Comparison of ENCODE assay signal across 8 cellular contexts in the genomic region with DNA sequence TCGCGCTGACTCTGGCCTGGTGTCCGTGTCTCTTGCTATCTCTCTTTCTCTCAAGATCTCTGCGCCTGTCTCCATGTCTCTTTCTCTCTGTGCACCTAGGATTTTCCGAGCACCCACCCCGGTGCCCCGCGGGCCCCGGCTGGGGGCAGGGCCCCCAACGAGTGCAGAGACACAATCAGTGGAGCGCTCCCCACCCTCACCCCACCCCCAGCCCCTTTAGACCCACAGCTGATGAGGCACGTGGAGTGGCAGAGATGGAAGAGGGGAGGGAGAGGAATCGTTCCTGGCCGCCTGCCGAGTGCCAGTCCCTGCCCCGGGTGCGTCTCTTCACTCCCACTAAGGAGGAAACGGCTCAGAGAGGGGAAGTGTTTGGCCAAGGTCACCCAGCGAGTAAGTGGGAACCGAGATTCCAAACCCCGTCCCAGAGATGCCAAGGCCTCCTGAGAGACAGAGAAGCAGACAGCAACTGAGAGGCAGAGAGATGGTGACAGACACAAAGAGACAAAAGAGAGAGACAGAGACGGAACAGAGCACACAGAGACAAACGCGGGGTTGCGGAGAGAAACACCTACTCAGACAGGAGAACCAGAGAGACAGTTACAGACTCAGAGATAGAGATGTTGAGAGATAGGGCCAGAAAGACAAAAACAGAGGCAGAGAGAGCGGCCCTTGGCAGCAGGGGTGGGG. TPM values are rescaled to one million over a fixed set of nuclear protein-coding genes. Genes with fewer than 3 reads are reported as not detected.
A peak's percentile ranks its signal among the peaks of the same experiment; 100 is the strongest.
DNase-seq lines count a peak whose midpoint lies in the region; ATAC-seq and TF ChIP-seq lines count a peak whose summit lies in the region.

No MANE protein-coding gene starts in this region.

- H3K4me3 ChIP-seq in HEK293 (ENCODE audit: low read depth, low read length), result peak overlapping the region; percentile 35
- peak overlapping the region; percentile 71 to 85 for H3K4me3 ChIP-seq in neutrophil (ENCODE audit: low read depth in 1 of 2, low read length in 1 of 2)

- H3K36me3 ChIP-seq in HEK293 (ENCODE audit: control insufficient read depth in 2 of 2, insufficient read depth in 1 of 2, low read length in 2 of 2) (peaks cover 6 to 8% of the 10 kb centered on the region in 2 experiments; a peak in 2 of 3 replicates), neutrophil (peaks cover 31% of the 10 kb centered on the region)

- H3K9me3 ChIP-seq in HEK293 (ENCODE audit: control insufficient read depth, insufficient read depth, low read depth, low read length), result no peaks in the 10 kb centered on the region
- H3K9me3 ChIP-seq in neutrophil, result no peaks in the 10 kb centered on the region

- POLR2A ChIA-PET in HEK293 (lab: Yijun Ruan, JAX), result no interaction called here

- peaks cover 3% of the 10 kb centered on the region for H3K27me3 Mint-ChIP-seq in activated T-helper 2 cell treated with anti-CD3 and anti-CD28 coated beads, Interferon-gamma antibody, Interleukin-2, Interleukin-4, amounts not matched to agents 10 μg/mL and 5 μg/mL and 100 μg/mL, durations not matched to agents 14 hours and 24 hours and 36 hours (ENCODE audit: low read depth)

- H3K4me1 ChIP-seq in HEK293 (ENCODE audit: control insufficient read depth, insufficient read depth, low read length) (peaks cover 3% of the 10 kb centered on the region), neutrophil (ENCODE audit: control insufficient read depth in 1 of 2, insufficient read depth in 1 of 2, low read depth in 1 of 2, low read length in 1 of 2) (peaks cover 81 to 84% of the 10 kb centered on the region in 2 experiments)

- H3K27ac Mint-ChIP-seq in activated T-helper 2 cell treated with anti-CD3 and anti-CD28 coated beads, Interferon-gamma antibody, Interleukin-2, Interleukin-4, amounts not matched to agents 10 μg/mL and 5 μg/mL and 100 μg/mL, durations not matched to agents 14 hours and 24 hours and 36 hours, result peak overlapping the region; percentile 97

- H3K4me3 Mint-ChIP-seq in activated T-helper 2 cell treated with anti-CD3 and anti-CD28 coated beads, Interferon-gamma antibody, Interleukin-2, Interleukin-4, amounts not matched to agents 10 μg/mL and 5 μg/mL and 100 μg/mL, durations not matched to agents 14 hours and 24 hours and 36 hours (ENCODE audit: low read depth), result peak overlapping the region; percentile 92

- DNase-seq in DMS 273 treated with DMSO at 0.1 percent for 48 hours (lab: John Stamatoyannopoulos, UW), result peak; percentile 11
- peak; percentile 34 for DNase-seq in NCI-H748 treated with DMSO at 0.1 percent for 48 hours (lab: John Stamatoyannopoulos, UW)
- DNase-seq in activated T-helper 2 cell treated with anti-CD3 and anti-CD28 coated beads, Interferon-gamma antibody, Interleukin-2, Interleukin-4, amounts not matched to agents 10 μg/mL and 5 μg/mL and 100 μg/mL, durations not matched to agents 14 hours and 24 hours and 36 hours (ENCODE audit: low spot score), result no peak
- DNase-seq in glomerular visceral epithelial cell (ENCODE audit: extremely low spot score), result peak; percentile 79
- no peak for DNase-seq in NCI-H524 (lab: John Stamatoyannopoulos, UW)

- CTCF ChIA-PET in HEK293 (lab: Yijun Ruan, JAX), result interaction anchor here (0.7 kb wide), 1 partner anchor 27 kb away, joined by 3 read pairs; no protein-coding TSS in a partner anchor

- TF ChIP-seq CTCF in HEK293 (tag by site-specific recombination; IDR thresholded peaks at IDR 0.05) (no peak), neutrophil (IDR thresholded peaks at IDR 0.05) (no peak)

- intact Hi-C loops in activated T-helper 2 cell treated with anti-CD3 and anti-CD28 coated beads, Interferon-gamma antibody, Interleukin-2, Interleukin-4, amounts not matched to agents 10 μg/mL and 5 μg/mL and 100 μg/mL, durations not matched to agents 14 hours and 24 hours and 36 hours (cut with micrococcal nuclease), result loop anchor here (1.0 to 2.0 kb wide), 3 partner anchors 22 to 431 kb away; a partner anchor contains a TSS

- H3K4me1 Mint-ChIP-seq in activated T-helper 2 cell treated with anti-CD3 and anti-CD28 coated beads, Interferon-gamma antibody, Interleukin-2, Interleukin-4, amounts not matched to agents 10 μg/mL and 5 μg/mL and 100 μg/mL, durations not matched to agents 14 hours and 24 hours and 36 hours (ENCODE audit: low read depth), result peaks cover 54% of the 10 kb centered on the region

- H3K27me3 ChIP-seq in neutrophil, result no peaks in the 10 kb centered on the region

- ATAC-seq in HG02588 (IDR thresholded peaks at IDR 0.05; ENCODE audit: unreplicated experiment), result no peak

- H3K27ac ChIP-seq in HEK293 (ENCODE audit: extremely low read depth, low read depth, low read length) (peak overlapping the region; percentile 58; the same call in 1 of the 2 replicates), neutrophil (peak overlapping the region; percentile 100)

- H3K9me3 Mint-ChIP-seq in activated T-helper 2 cell treated with anti-CD3 and anti-CD28 coated beads, Interferon-gamma antibody, Interleukin-2, Interleukin-4, amounts not matched to agents 10 μg/mL and 5 μg/mL and 100 μg/mL, durations not matched to agents 14 hours and 24 hours and 36 hours, result no peaks in the 10 kb centered on the region

- peaks cover 38% of the 10 kb centered on the region for H3K36me3 Mint-ChIP-seq in activated T-helper 2 cell treated with anti-CD3 and anti-CD28 coated beads, Interferon-gamma antibody, Interleukin-2, Interleukin-4, amounts not matched to agents 10 μg/mL and 5 μg/mL and 100 μg/mL, durations not matched to agents 14 hours and 24 hours and 36 hours (ENCODE audit: low read depth)

TF ChIP-seq in HEK293, 187 proteins besides CTCF, POLR2A, EP300 and RAD21 (continues in another document):
- TF ChIP-seq ZNF654 (tag by site-specific recombination; IDR thresholded peaks at IDR 0.05; ENCODE audit: low read depth) (no peak), ZNF324 (tag by site-specific recombination; IDR thresholded peaks at IDR 0.05) (peak; percentile 27; the same call in 1 of the 2 replicates), ZIC2 (tag by site-specific recombination; IDR thresholded peaks at IDR 0.05) (0 out of 2 replicates have a peak, but pooled peaks have one; percentile 4), ZNF660 (tag by site-specific recombination; IDR thresholded peaks at IDR 0.05) (0 out of 2 replicates have a peak, but pooled peaks have one; percentile 12), ZNF664 (tag by site-specific recombination; IDR thresholded peaks at IDR 0.05) (no peak), SETDB1 (IDR thresholded peaks at IDR 0.05; ENCODE audit: insufficient read length, low read length) (no peak), ZNF501 (tag by site-specific recombination; IDR thresholded peaks at IDR 0.05) (no peak; the same call in 1 of the 2 replicates), KLF10 (tag by site-specific recombination; IDR thresholded peaks at IDR 0.05) (no peak; the same call in 1 of the 2 replicates), OVOL3 (tag by site-specific recombination; IDR thresholded peaks at IDR 0.05) (no peak), MZF1 (tag by site-specific recombination; IDR thresholded peaks at IDR 0.05; ENCODE audit: borderline replicate concordance) (0 out of 2 replicates have a peak, but pooled peaks have one; percentile 18), ZNF777 (tag by site-specific recombination; IDR thresholded peaks at IDR 0.05; ENCODE audit: borderline replicate concordance) (0 out of 2 replicates have a peak, but pooled peaks have one; percentile 18), ZNF24 (tag by site-specific recombination; IDR thresholded peaks at IDR 0.05) (no peak)
- TF ChIP-seq, protein P1, sequence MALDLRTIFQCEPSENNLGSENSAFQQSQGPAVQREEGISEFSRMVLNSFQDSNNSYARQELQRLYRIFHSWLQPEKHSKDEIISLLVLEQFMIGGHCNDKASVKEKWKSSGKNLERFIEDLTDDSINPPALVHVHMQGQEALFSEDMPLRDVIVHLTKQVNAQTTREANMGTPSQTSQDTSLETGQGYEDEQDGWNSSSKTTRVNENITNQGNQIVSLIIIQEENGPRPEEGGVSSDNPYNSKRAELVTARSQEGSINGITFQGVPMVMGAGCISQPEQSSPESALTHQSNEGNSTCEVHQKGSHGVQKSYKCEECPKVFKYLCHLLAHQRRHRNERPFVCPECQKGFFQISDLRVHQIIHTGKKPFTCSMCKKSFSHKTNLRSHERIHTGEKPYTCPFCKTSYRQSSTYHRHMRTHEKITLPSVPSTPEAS (tag by site-specific recombination; IDR thresholded peaks at IDR 0.05), result 0 out of 2 replicates have a peak, but pooled peaks have one; percentile 29
- TF ChIP-seq, protein P2, sequence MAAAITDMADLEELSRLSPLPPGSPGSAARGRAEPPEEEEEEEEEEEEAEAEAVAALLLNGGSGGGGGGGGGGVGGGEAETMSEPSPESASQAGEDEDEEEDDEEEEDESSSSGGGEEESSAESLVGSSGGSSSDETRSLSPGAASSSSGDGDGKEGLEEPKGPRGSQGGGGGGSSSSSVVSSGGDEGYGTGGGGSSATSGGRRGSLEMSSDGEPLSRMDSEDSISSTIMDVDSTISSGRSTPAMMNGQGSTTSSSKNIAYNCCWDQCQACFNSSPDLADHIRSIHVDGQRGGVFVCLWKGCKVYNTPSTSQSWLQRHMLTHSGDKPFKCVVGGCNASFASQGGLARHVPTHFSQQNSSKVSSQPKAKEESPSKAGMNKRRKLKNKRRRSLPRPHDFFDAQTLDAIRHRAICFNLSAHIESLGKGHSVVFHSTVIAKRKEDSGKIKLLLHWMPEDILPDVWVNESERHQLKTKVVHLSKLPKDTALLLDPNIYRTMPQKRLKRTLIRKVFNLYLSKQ (tag by site-specific recombination; IDR thresholded peaks at IDR 0.05; ENCODE audit: borderline replicate concordance), result no peak
- TF ChIP-seq, protein P3, sequence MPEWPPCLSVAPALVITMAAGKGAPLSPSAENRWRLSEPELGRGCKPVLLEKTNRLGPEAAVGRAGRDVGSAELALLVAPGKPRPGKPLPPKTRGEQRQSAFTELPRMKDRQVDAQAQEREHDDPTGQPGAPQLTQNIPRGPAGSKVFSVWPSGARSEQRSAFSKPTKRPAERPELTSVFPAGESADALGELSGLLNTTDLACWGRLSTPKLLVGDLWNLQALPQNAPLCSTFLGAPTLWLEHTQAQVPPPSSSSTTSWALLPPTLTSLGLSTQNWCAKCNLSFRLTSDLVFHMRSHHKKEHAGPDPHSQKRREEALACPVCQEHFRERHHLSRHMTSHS (tag by site-specific recombination; IDR thresholded peaks at IDR 0.05), result no peak

RNA-seq across cellular contexts. Expression of a gene that starts 0.6 kb away (rescaled TPM):
- 83.5 and 85.2 TPM in 2 replicates for total RNA-seq in activated T-helper 2 cell treated with anti-CD3 and anti-CD28 coated beads, Interferon-gamma antibody, Interleukin-2, Interleukin-4, amounts not matched to agents 10 μg/mL and 5 μg/mL and 100 μg/mL, durations not matched to agents 14 hours and 24 hours and 36 hours

RNA-seq across cellular contexts. Expression of a gene that starts 29.8 kb away (rescaled TPM):
- total RNA-seq in activated T-helper 2 cell treated with anti-CD3 and anti-CD28 coated beads, Interferon-gamma antibody, Interleukin-2, Interleukin-4, amounts not matched to agents 10 μg/mL and 5 μg/mL and 100 μg/mL, durations not matched to agents 14 hours and 24 hours and 36 hours, result not detected in 2 replicates

RNA-seq across cellular contexts. Expression of a gene that starts 48.9 kb away (rescaled TPM):
- total RNA-seq in activated T-helper 2 cell treated with anti-CD3 and anti-CD28 coated beads, Interferon-gamma antibody, Interleukin-2, Interleukin-4, amounts not matched to agents 10 μg/mL and 5 μg/mL and 100 μg/mL, durations not matched to agents 14 hours and 24 hours and 36 hours, result not detected in 2 replicates

Comparison
In these comparisons a context has a peak if more than half of its experiments do, and no peak if none do; other contexts are left out.
1. DNase-seq: peak in DMS 273 treated with DMSO at 0.1 percent for 48 hours (single experiment), NCI-H748 treated with DMSO at 0.1 percent for 48 hours (single experiment) and glomerular visceral epithelial cell (single experiment); none in activated T-helper 2 cell treated with anti-CD3 and anti-CD28 coated beads, Interferon-gamma antibody, Interleukin-2, Interleukin-4, amounts not matched to agents 10 μg/mL and 5 μg/mL and 100 μg/mL, durations not matched to agents 14 hours and 24 hours and 36 hours (single experiment) and NCI-H524 (0 of 2).